ENCODE assay signal across 1 cellular context in genomic region chr2:71130325-71131260, GRCh38.
TF ChIP-seq lines count a peak whose summit lies in the region.

A gene with protein sequence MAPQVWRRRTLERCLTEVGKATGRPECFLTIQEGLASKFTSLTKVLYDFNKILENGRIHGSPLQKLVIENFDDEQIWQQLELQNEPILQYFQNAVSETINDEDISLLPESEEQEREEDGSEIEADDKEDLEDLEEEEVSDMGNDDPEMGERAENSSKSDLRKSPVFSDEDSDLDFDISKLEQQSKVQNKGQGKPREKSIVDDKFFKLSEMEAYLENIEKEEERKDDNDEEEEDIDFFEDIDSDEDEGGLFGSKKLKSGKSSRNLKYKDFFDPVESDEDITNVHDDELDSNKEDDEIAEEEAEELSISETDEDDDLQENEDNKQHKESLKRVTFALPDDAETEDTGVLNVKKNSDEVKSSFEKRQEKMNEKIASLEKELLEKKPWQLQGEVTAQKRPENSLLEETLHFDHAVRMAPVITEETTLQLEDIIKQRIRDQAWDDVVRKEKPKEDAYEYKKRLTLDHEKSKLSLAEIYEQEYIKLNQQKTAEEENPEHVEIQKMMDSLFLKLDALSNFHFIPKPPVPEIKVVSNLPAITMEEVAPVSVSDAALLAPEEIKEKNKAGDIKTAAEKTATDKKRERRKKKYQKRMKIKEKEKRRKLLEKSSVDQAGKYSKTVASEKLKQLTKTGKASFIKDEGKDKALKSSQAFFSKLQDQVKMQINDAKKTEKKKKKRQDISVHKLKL (plus strand): TSS chr2:71130634. CDS start chr2:71130666, 32 bp downstream.

TF ChIP-seq in HEK293, 187 proteins besides CTCF, POLR2A, EP300 and RAD21 (continued from another document):
- TF ChIP-seq, protein P1, sequence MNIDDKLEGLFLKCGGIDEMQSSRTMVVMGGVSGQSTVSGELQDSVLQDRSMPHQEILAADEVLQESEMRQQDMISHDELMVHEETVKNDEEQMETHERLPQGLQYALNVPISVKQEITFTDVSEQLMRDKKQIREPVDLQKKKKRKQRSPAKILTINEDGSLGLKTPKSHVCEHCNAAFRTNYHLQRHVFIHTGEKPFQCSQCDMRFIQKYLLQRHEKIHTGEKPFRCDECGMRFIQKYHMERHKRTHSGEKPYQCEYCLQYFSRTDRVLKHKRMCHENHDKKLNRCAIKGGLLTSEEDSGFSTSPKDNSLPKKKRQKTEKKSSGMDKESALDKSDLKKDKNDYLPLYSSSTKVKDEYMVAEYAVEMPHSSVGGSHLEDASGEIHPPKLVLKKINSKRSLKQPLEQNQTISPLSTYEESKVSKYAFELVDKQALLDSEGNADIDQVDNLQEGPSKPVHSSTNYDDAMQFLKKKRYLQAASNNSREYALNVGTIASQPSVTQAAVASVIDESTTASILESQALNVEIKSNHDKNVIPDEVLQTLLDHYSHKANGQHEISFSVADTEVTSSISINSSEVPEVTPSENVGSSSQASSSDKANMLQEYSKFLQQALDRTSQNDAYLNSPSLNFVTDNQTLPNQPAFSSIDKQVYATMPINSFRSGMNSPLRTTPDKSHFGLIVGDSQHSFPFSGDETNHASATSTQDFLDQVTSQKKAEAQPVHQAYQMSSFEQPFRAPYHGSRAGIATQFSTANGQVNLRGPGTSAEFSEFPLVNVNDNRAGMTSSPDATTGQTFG (tag by site-specific recombination; IDR thresholded peaks at IDR 0.05; ENCODE audit: borderline replicate concordance) = no peak
- TF ChIP-seq SP7 (tag by site-specific recombination; IDR thresholded peaks at IDR 0.05) = peak; percentile 85
- peak; percentile 93 for TF ChIP-seq SP3 (tag by site-specific recombination; IDR thresholded peaks at IDR 0.05)
- TF ChIP-seq, protein P2, sequence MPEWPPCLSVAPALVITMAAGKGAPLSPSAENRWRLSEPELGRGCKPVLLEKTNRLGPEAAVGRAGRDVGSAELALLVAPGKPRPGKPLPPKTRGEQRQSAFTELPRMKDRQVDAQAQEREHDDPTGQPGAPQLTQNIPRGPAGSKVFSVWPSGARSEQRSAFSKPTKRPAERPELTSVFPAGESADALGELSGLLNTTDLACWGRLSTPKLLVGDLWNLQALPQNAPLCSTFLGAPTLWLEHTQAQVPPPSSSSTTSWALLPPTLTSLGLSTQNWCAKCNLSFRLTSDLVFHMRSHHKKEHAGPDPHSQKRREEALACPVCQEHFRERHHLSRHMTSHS (tag by site-specific recombination; IDR thresholded peaks at IDR 0.05) = no peak
- TF ChIP-seq ZNF629 (tag by site-specific recombination; IDR thresholded peaks at IDR 0.05) = peak; percentile 52; the same call in 1 of the 2 replicates
- no peak for TF ChIP-seq ZIC2 (tag by site-specific recombination; IDR thresholded peaks at IDR 0.05)
- peak; percentile 87 for TF ChIP-seq ZNF660 (tag by site-specific recombination; IDR thresholded peaks at IDR 0.05)
- no peak for TF ChIP-seq GLI4 (tag by site-specific recombination; IDR thresholded peaks at IDR 0.05)
- no peak for TF ChIP-seq ZNF610 (tag by site-specific recombination; IDR thresholded peaks at IDR 0.05; ENCODE audit: borderline replicate concordance)
- TF ChIP-seq ZNF416 (tag by site-specific recombination; IDR thresholded peaks at IDR 0.05) = no peak
- TF ChIP-seq ZNF501 (tag by site-specific recombination; IDR thresholded peaks at IDR 0.05) = 0 out of 2 replicates have a peak, but pooled peaks have one; percentile 80
- peak; percentile 74 for TF ChIP-seq ZNF76 (tag by site-specific recombination; IDR thresholded peaks at IDR 0.05; ENCODE audit: borderline replicate concordance, low read depth)
- TF ChIP-seq ZNF423 (tag by site-specific recombination; IDR thresholded peaks at IDR 0.05) = no peak
TF ChIP-seq in HEK293: peak in this region for 59.
